Comparison of ENCODE assay signal across 14 cellular contexts in genomic region chr5:129243058-129243457, GRCh38.
"Had no signal": no experiment of that assay in that cellular context is flagged by ENCODE, and none has a peak within 500 bp of the region (broad histone marks: within the 10 kb centered on the region; RNA-seq: fewer than 3 reads in every experiment).

No MANE protein-coding gene starts in this region.

- DNase-seq: activated CD4-positive, alpha-beta T cell treated with anti-CD3 and anti-CD28 coated beads for 48 hours; activated naive CD8-positive, alpha-beta T cell treated with anti-CD3 and anti-CD28 coated beads for 36 hours; anterior cingulate cortex; erythroblast; gastrocnemius medialis; islet precursor cell; left lung; naive thymus-derived CD8-positive, alpha-beta T cell; stimulated activated CD4-positive, alpha-beta T cell treated with anti-CD3 and anti-CD28 coated beads, Interleukin-15, amount 100 ng/mL, for 24 hours; stimulated activated CD4-positive, alpha-beta T cell treated with anti-CD3 and anti-CD28 coated beads, Interleukin-4, amount 100 ng/mL, for 1 hour; stimulated activated naive B cell treated with anti-CD40 and anti-IgM and Interleukin-4, amounts not matched to agents 10 μg/mL and 1 μg/mL and 100 μg/mL, for 72 hours; T-helper 17 cell; thyroid gland had no signal

- H3K4me3 ChIP-seq: gastrocnemius medialis, left lung, thyroid gland had no signal

- H3K36me3 ChIP-seq: gastrocnemius medialis, left lung, neutrophil, thyroid gland had no signal

- H3K27ac ChIP-seq: gastrocnemius medialis, left lung, neutrophil, thyroid gland had no signal

- H3K27me3 ChIP-seq: gastrocnemius medialis, left lung, neutrophil, thyroid gland had no signal

- H3K4me1 ChIP-seq: gastrocnemius medialis, left lung, thyroid gland had no signal

- H3K9me3 ChIP-seq: gastrocnemius medialis, neutrophil had no signal
